ENCODE assay signal across 8 cellular contexts in the genomic region with DNA sequence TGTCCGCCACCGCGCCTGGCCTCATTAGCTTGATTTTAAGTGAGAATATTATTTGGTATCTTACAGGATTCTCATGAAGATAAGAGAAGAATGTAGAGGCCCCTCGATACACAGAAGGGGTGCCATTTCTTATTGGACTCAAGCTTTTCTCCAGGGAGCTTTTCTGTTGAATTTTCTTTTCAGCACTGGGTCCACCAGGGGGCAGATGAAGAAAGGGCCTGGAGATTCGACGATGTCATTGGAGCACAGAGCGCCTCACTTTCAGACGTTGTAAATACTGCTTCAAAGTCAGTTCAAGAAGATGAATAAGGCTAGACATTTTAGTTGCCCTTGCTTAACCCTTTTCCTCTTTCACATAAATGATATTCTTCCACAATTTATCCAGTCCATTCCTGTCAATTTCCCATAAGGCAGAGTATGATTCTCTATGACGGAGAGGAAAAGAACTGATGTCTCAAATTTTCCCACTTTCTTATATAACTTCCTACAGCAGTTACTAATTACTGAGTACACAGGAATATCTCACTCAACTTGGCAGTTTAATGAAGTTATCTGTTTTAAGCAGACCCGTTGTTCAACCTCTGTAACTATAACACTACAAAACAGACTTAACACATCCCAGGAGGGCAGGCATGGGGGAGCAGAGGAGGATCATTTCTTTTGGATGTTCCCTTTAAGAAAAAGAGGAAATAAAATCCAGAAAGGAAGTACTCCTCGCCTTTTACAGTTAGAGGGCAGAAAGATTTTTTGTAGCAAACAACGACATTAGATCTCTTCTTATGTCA. TPM values are rescaled to one million over a fixed set of nuclear protein-coding genes. Genes with fewer than 3 reads are reported as not detected.
DNase-seq lines count a peak whose midpoint lies in the region; ATAC-seq and TF ChIP-seq lines count a peak whose summit lies in the region.

No MANE protein-coding gene starts in this region.

- WGBS in right lobe of liver (ENCODE audit: insufficient coverage, low coverage, low lambda C conversion rate, missing lambda C conversion rate): 32% methylated on average over 12 of the region's 12 CpGs

- intact Hi-C loops in colonic mucosa (cut with DNase I): loop anchor here (5.0 kb wide), 1 partner anchor 241 kb away; no protein-coding TSS in a partner anchor
- intact Hi-C loops in right lobe of liver (cut with DNase I): no loop called here

- H3K27ac ChIP-seq in colonic mucosa: peak overlapping the region; percentile 72
- peak overlapping the region; percentile 54 to 81 (median 74) for H3K27ac ChIP-seq in right lobe of liver

- H3K4me1 ChIP-seq in colonic mucosa (peaks cover 15% of the 10 kb centered on the region), right lobe of liver (peaks cover 0 to 59% (median 17%) of the 10 kb centered on the region in 4 donors)

- H3K4me3 ChIP-seq in colonic mucosa (no peak overlapping the region), right lobe of liver (no peak overlapping the region)

- H3K9me3 ChIP-seq in colonic mucosa (no peaks in the 10 kb centered on the region), right lobe of liver (no peaks in the 10 kb centered on the region)

- no peak for TF ChIP-seq POLR2A in right lobe of liver (IDR thresholded peaks at IDR 0.05)

- H3K36me3 ChIP-seq in colonic mucosa (no peaks in the 10 kb centered on the region), right lobe of liver (no peaks in the 10 kb centered on the region)

- TF ChIP-seq CTCF in colonic mucosa (IDR thresholded peaks at IDR 0.05) (peak; percentile 81), right lobe of liver (IDR thresholded peaks at IDR 0.05) (peak; percentile 46 to 69 (median 67))

- peak overlapping the region in 1 of 2 donors; percentile 4 for H3K9ac ChIP-seq in colonic mucosa (ENCODE audit: low read depth in 2 of 2, low read length in 2 of 2)

- ATAC-seq in HG02938 (IDR thresholded peaks at IDR 0.05; ENCODE audit: unreplicated experiment) (peak; percentile 81), right lobe of liver (peak; percentile 33 to 47 (median 37)), GM21447 (IDR thresholded peaks at IDR 0.05; ENCODE audit: unreplicated experiment) (no peak)

- DNase-seq in ELF-1 (ENCODE audit: low read depth, low spot score) (peak; percentile 71), NCI-H460 (ENCODE audit: extremely low read depth, low read depth) (peak; percentile 72), colonic mucosa (peak; percentile 85), right lobe of liver (peak in 1 of 3 donors; percentile 49)
- peak; percentile 73 to 81 for DNase-seq in activated CD4-positive, alpha-beta T cell treated with anti-CD3 and anti-CD28 coated beads for 4 hours
- DNase-seq in stimulated activated CD4-positive, alpha-beta T cell treated with anti-CD3 and anti-CD28 coated beads, Interleukin-4, amount 100 ng/mL, for 4 hours: peak; percentile 60 to 68

- H3K27me3 ChIP-seq in colonic mucosa (no peaks in the 10 kb centered on the region), right lobe of liver (no peaks in the 10 kb centered on the region)

RNA-seq across cellular contexts. Expression of a gene that starts 12.0 kb away (rescaled TPM):
- 33.9 and 36.9 TPM in 2 replicates for total RNA-seq in NCI-H460 (2014; rRNA removed; shearing (Covaris generic))
- 56.8 and 59.2 TPM in 2 replicates for polyA plus RNA-seq in NCI-H460 (2014; cell fraction: nucleus; rRNA removed)
- total RNA-seq in colonic mucosa (10 to 100 TPM; 11.4 to 28.1 TPM), right lobe of liver (1 to 10 TPM in 5 of 6 experiments, under 1 TPM in 1; 0.84 to 10.0 (median 1.5) TPM)
